ENCODE assay signal across 1 cellular context in the genomic region with DNA sequence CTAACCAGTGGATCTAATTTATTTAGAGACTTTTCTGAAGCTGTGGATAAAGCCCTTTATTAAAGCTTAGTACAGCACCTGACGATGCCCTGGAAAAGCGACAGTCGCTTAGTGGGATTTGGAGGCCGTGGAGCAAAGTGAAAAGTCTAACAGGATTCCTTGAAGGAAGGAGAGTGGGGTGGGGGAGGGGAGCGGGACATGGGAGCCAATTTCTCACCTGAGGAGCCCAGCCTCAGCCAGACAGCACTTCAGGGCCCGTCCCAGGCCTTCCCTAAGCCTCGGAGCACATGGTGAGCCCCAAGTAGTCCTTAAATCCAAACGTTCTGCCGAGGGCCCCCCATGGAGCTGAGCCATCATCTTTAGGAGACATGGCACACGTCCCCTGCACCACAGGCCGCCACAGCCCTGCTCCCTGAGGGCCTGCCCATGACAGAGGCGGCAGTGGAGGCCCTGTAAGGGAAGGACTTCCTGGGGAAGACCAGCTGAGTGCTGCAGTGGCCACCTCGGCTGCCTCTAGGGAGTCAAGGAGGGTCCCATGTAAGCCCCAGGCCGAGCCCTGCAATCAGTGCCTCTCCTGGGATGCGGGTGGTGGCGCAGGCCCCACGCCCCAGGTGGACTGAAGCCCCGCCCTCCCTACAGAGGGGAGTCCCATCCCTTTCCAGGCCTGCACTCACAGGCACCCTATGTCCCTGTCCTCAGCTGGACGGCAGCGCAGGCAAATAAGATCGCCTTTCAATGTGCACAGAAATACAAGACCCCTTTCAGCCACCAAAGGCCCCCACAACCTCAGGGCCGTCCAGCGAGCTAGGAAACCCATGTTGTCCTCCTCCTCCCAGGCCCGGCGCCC.
TF ChIP-seq lines count a peak whose summit lies in the region.

No MANE protein-coding gene starts in this region.

TF ChIP-seq in GM23338, 12 proteins besides CTCF, POLR2A, EP300 and RAD21 (continued from another document):
- TF ChIP-seq, protein P1, sequence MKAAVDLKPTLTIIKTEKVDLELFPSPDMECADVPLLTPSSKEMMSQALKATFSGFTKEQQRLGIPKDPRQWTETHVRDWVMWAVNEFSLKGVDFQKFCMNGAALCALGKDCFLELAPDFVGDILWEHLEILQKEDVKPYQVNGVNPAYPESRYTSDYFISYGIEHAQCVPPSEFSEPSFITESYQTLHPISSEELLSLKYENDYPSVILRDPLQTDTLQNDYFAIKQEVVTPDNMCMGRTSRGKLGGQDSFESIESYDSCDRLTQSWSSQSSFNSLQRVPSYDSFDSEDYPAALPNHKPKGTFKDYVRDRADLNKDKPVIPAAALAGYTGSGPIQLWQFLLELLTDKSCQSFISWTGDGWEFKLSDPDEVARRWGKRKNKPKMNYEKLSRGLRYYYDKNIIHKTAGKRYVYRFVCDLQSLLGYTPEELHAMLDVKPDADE (IDR thresholded peaks at IDR 0.05) = no peak
- TF ChIP-seq EZH2 (IDR thresholded peaks at IDR 0.05; ENCODE audit: low read depth, unreplicated experiment) (no peak), CREB1 (CRISPR knock-in tag; IDR thresholded peaks at IDR 0.05; ENCODE audit: low read depth) (no peak), STAT1 (IDR thresholded peaks at IDR 0.05; ENCODE audit: unreplicated experiment) (no peak), ZNF331 (CRISPR knock-in tag; IDR thresholded peaks at IDR 0.05; ENCODE audit: low read depth) (no peak), NANOG (IDR thresholded peaks at IDR 0.05; ENCODE audit: borderline replicate concordance) (no peak)
- TF ChIP-seq, protein P2, sequence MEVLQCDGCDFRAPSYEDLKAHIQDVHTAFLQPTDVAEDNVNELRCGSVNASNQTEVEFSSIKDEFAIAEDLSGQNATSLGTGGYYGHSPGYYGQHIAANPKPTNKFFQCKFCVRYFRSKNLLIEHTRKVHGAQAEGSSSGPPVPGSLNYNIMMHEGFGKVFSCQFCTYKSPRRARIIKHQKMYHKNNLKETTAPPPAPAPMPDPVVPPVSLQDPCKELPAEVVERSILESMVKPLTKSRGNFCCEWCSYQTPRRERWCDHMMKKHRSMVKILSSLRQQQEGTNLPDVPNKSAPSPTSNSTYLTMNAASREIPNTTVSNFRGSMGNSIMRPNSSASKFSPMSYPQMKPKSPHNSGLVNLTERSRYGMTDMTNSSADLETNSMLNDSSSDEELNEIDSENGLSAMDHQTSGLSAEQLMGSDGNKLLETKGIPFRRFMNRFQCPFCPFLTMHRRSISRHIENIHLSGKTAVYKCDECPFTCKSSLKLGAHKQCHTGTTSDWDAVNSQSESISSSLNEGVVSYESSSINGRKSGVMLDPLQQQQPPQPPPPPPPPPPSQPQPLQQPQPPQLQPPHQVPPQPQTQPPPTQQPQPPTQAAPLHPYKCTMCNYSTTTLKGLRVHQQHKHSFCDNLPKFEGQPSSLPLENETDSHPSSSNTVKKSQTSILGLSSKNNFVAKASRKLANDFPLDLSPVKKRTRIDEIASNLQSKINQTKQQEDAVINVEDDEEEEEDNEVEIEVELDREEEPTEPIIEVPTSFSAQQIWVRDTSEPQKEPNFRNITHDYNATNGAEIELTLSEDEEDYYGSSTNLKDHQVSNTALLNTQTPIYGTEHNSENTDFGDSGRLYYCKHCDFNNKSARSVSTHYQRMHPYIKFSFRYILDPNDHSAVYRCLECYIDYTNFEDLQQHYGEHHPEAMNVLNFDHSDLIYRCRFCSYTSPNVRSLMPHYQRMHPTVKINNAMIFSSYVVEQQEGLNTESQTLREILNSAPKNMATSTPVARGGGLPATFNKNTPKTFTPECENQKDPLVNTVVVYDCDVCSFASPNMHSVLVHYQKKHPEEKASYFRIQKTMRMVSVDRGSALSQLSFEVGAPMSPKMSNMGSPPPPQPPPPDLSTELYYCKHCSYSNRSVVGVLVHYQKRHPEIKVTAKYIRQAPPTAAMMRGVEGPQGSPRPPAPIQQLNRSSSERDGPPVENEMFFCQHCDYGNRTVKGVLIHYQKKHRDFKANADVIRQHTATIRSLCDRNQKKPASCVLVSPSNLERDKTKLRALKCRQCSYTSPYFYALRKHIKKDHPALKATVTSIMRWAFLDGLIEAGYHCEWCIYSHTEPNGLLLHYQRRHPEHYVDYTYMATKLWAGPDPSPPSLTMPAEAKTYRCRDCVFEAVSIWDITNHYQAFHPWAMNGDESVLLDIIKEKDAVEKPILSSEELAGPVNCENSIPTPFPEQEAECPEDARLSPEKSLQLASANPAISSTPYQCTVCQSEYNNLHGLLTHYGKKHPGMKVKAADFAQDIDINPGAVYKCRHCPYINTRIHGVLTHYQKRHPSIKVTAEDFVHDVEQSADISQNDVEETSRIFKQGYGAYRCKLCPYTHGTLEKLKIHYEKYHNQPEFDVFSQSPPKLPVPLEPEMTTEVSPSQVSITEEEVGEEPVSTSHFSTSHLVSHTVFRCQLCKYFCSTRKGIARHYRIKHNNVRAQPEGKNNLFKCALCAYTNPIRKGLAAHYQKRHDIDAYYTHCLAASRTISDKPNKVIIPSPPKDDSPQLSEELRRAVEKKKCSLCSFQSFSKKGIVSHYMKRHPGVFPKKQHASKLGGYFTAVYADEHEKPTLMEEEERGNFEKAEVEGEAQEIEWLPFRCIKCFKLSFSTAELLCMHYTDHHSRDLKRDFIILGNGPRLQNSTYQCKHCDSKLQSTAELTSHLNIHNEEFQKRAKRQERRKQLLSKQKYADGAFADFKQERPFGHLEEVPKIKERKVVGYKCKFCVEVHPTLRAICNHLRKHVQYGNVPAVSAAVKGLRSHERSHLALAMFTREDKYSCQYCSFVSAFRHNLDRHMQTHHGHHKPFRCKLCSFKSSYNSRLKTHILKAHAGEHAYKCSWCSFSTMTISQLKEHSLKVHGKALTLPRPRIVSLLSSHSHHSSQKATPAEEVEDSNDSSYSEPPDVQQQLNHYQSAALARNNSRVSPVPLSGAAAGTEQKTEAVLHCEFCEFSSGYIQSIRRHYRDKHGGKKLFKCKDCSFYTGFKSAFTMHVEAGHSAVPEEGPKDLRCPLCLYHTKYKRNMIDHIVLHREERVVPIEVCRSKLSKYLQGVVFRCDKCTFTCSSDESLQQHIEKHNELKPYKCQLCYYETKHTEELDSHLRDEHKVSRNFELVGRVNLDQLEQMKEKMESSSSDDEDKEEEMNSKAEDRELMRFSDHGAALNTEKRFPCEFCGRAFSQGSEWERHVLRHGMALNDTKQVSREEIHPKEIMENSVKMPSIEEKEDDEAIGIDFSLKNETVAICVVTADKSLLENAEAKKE (CRISPR knock-in tag; IDR thresholded peaks at IDR 0.05) = no peak
- TF ChIP-seq, protein P3, sequence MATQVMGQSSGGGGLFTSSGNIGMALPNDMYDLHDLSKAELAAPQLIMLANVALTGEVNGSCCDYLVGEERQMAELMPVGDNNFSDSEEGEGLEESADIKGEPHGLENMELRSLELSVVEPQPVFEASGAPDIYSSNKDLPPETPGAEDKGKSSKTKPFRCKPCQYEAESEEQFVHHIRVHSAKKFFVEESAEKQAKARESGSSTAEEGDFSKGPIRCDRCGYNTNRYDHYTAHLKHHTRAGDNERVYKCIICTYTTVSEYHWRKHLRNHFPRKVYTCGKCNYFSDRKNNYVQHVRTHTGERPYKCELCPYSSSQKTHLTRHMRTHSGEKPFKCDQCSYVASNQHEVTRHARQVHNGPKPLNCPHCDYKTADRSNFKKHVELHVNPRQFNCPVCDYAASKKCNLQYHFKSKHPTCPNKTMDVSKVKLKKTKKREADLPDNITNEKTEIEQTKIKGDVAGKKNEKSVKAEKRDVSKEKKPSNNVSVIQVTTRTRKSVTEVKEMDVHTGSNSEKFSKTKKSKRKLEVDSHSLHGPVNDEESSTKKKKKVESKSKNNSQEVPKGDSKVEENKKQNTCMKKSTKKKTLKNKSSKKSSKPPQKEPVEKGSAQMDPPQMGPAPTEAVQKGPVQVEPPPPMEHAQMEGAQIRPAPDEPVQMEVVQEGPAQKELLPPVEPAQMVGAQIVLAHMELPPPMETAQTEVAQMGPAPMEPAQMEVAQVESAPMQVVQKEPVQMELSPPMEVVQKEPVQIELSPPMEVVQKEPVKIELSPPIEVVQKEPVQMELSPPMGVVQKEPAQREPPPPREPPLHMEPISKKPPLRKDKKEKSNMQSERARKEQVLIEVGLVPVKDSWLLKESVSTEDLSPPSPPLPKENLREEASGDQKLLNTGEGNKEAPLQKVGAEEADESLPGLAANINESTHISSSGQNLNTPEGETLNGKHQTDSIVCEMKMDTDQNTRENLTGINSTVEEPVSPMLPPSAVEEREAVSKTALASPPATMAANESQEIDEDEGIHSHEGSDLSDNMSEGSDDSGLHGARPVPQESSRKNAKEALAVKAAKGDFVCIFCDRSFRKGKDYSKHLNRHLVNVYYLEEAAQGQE (IDR thresholded peaks at IDR 0.05; ENCODE audit: unreplicated experiment) = no peak
